15 cellular contexts compared by ENCODE assay signal in the genomic region with DNA sequence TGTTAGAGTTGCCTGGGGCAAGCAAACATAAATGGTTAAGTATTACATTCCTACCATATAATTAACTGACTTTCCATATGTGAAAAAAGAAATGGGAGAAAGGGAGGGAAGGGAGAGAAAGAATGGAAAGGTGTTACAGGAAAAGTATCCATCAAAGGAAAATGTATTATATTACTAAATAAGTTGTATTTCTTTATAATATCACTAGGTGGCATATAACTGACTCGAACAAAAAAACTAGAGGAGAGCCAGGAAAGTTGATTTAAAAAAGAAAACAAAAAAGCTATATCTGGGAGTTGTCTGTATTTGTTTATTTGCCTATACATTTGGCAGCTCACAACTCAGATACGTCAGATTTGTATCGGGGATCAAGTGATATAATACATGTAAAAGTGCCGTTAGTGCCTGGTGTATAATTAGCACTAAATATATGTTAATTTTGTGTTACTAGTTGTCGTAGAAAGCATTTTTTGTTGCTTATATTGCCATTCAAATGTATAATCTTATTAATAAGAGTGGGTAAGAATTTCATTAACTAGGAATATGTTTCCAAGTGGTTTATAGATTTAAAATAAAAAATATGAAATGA. TPM values are rescaled to one million over a fixed set of nuclear protein-coding genes. Genes with fewer than 3 reads are reported as not detected.
DNase-seq lines count a peak whose midpoint lies in the region; ATAC-seq and TF ChIP-seq lines count a peak whose summit lies in the region.
"Had no signal": no experiment of that assay in that cellular context is flagged by ENCODE, and none has a peak within 500 bp of the region (broad histone marks: within the 10 kb centered on the region; RNA-seq: fewer than 3 reads in every experiment).

No MANE protein-coding gene starts in this region.

- BruUV-seq in OCI-LY7 (replicated peaks; lab: Mats Ljungman, UMichigan): no TSS peak

- H3K4me2 ChIP-seq in OCI-LY7 (ENCODE audit: low read length): no peak overlapping the region

- POLR2A ChIA-PET in OCI-LY7 (lab: Charles Lee): no interaction called here

- H3K9me3 ChIP-seq in right atrium auricular region (no peaks in the 10 kb centered on the region), OCI-LY7 (ENCODE audit: low read length) (no peaks in the 10 kb centered on the region)

- no peaks in the 10 kb centered on the region for H3K36me3 Mint-ChIP-seq in stimulated activated effector memory CD8-positive, alpha-beta T cell treated with anti-CD3 and anti-CD28 coated beads, Interleukin-12 subunit alpha, Interleukin-12 subunit beta, amount 100 ng/mL, for 72 hours

- no peak for ATAC-seq in left ventricle myocardium superior
- ATAC-seq in stimulated activated effector memory CD8-positive, alpha-beta T cell treated with anti-CD3 and anti-CD28 coated beads, Interleukin-12 subunit alpha, Interleukin-12 subunit beta, amount 100 ng/mL, for 72 hours: no peak
- ATAC-seq: activated T-cell treated with anti-CD3 and anti-CD28 coated beads, Interleukin-2, amount 50 U/mL, for 72 hours had no signal

- CTCF ChIA-PET in OCI-LY7 (lab: Charles Lee; ENCODE audit: unreplicated experiment): no interaction called here

- H3K36me3 ChIP-seq in right atrium auricular region (no peaks in the 10 kb centered on the region), OCI-LY7 (ENCODE audit: insufficient read depth, low read length) (no peaks in the 10 kb centered on the region), brain microvascular endothelial cell (replicated peaks) (no peaks in the 10 kb centered on the region)

- H3K79me2 ChIP-seq in OCI-LY7 (ENCODE audit: insufficient read depth, low read depth, low read length): no peaks in the 10 kb centered on the region

- H3K27me3 ChIP-seq in right atrium auricular region (no peaks in the 10 kb centered on the region), brain microvascular endothelial cell (replicated peaks) (no peaks in the 10 kb centered on the region)

- DNase-seq in right atrium auricular region (ENCODE audit: low spot score): no peak
- no peak for DNase-seq in left ventricle myocardium superior
- no peak for DNase-seq in OCI-LY7 (ENCODE audit: low spot score)
- peak; percentile 31 for DNase-seq in fibroblast of pulmonary artery (ENCODE audit: low read depth)
- DNase-seq in stimulated activated effector memory CD8-positive, alpha-beta T cell treated with anti-CD3 and anti-CD28 coated beads, Interleukin-12 subunit alpha, Interleukin-12 subunit beta, amount 100 ng/mL, for 72 hours (ENCODE audit: low spot score in 2 of 2): no peak
- DNase-seq in NCI-H146 treated with DMSO at 0.1 percent for 48 hours (lab: John Stamatoyannopoulos, UW; ENCODE audit: unreplicated experiment): no peak
- no peak for DNase-seq in activated naive CD4-positive, alpha-beta T cell treated with anti-CD3 and anti-CD28 coated beads, Interleukin-2, amount 50 U/mL, for 16 hours
- DNase-seq in brain microvascular endothelial cell: no peak
- DNase-seq: activated T-cell treated with anti-CD3 and anti-CD28 coated beads, Interleukin-2, amount 50 U/mL, for 72 hours; COR-L47; kidney; NCI-H345; T1000 had no signal

- H3K4me1 Mint-ChIP-seq in stimulated activated effector memory CD8-positive, alpha-beta T cell treated with anti-CD3 and anti-CD28 coated beads, Interleukin-12 subunit alpha, Interleukin-12 subunit beta, amount 100 ng/mL, for 72 hours: no peaks in the 10 kb centered on the region

- no peak overlapping the region for H2AFZ ChIP-seq in OCI-LY7 (ENCODE audit: low read length)

- in situ Hi-C loops in brain microvascular endothelial cell (cut with HindIII; ENCODE audit: low pct_ligation_motif_present, low sequenced_read_pairs): no loop called here

- H4K20me1 ChIP-seq in OCI-LY7 (ENCODE audit: insufficient read depth, low read length): no peaks in the 10 kb centered on the region

- intact Hi-C loops in left ventricle myocardium superior (cut with micrococcal nuclease): no loop called here
- intact Hi-C loops in OCI-LY7 (cut with micrococcal nuclease; ENCODE audit: unreplicated experiment): no loop called here

- peak; percentile 14 to 51 for TF ChIP-seq CTCF in right atrium auricular region (IDR thresholded peaks at IDR 0.05)
- TF ChIP-seq CTCF in OCI-LY7 (conservative IDR thresholded peaks at IDR 0.05; ENCODE audit: low read length): peak; percentile 67
- peak; percentile 30 for TF ChIP-seq CTCF in fibroblast of pulmonary artery (IDR thresholded peaks at IDR 0.05; ENCODE audit: low read length, missing control alignments)
- no peak for TF ChIP-seq CTCF in brain microvascular endothelial cell (IDR thresholded peaks at IDR 0.05; ENCODE audit: low read depth, low read length, missing control alignments)

- H3K4me3 Mint-ChIP-seq in stimulated activated effector memory CD8-positive, alpha-beta T cell treated with anti-CD3 and anti-CD28 coated beads, Interleukin-12 subunit alpha, Interleukin-12 subunit beta, amount 100 ng/mL, for 72 hours: no peak overlapping the region
- H3K4me3 Mint-ChIP-seq: activated T-cell treated with anti-CD3 and anti-CD28 coated beads, Interleukin-2, amount 50 U/mL, for 72 hours had no signal

- no peak overlapping the region for H3K4me3 ChIP-seq in right atrium auricular region
- H3K4me3 ChIP-seq in OCI-LY7 (ENCODE audit: low read depth, low read length, poor library complexity, severe bottlenecking): no peak overlapping the region
- H3K4me3 ChIP-seq in fibroblast of pulmonary artery (replicated peaks; ENCODE audit: low read depth, low read length): no peak overlapping the region
- no peak overlapping the region for H3K4me3 ChIP-seq in brain microvascular endothelial cell (ENCODE audit: low read depth, low read length)

- H3K27ac Mint-ChIP-seq in stimulated activated effector memory CD8-positive, alpha-beta T cell treated with anti-CD3 and anti-CD28 coated beads, Interleukin-12 subunit alpha, Interleukin-12 subunit beta, amount 100 ng/mL, for 72 hours: no peak overlapping the region
- H3K27ac Mint-ChIP-seq: activated T-cell treated with anti-CD3 and anti-CD28 coated beads, Interleukin-2, amount 50 U/mL, for 72 hours had no signal

- H3K9me2 ChIP-seq in OCI-LY7 (ENCODE audit: insufficient read depth, low read length): no peaks in the 10 kb centered on the region

- H3K9me3 Mint-ChIP-seq in stimulated activated effector memory CD8-positive, alpha-beta T cell treated with anti-CD3 and anti-CD28 coated beads, Interleukin-12 subunit alpha, Interleukin-12 subunit beta, amount 100 ng/mL, for 72 hours: peaks cover 19% of the 10 kb centered on the region

- H3K27ac ChIP-seq in right atrium auricular region (no peak overlapping the region), OCI-LY7 (ENCODE audit: low read depth, low read length, poor library complexity, severe bottlenecking) (no peak overlapping the region), brain microvascular endothelial cell (no peak overlapping the region)
- H3K27ac ChIP-seq: HL-60 had no signal

- H3K4me1 ChIP-seq in right atrium auricular region (no peaks in the 10 kb centered on the region), OCI-LY7 (ENCODE audit: insufficient read depth, low read length, poor library complexity, severe bottlenecking) (no peaks in the 10 kb centered on the region)

RNA-seq across cellular contexts. Expression of gene ADAMTS19, which starts 59.6 kb away (rescaled TPM):
- total RNA-seq in right atrium auricular region (under 1 TPM; 0.44 to 0.59 TPM), left ventricle myocardium superior (1.1 TPM), OCI-LY7 (2022) (not detected in 2 replicates)
- total RNA-seq in OCI-LY7 (2014; rRNA removed; shearing (Covaris generic)): not detected in 2 replicates
- total RNA-seq: activated T-cell treated with anti-CD3 and anti-CD28 coated beads, Interleukin-2, amount 50 U/mL, for 72 hours; kidney; pulmonary artery endothelial cell had no signal
